Comparison of ENCODE assay signal across 1 cellular context in genomic region chr5:170907758-170908157, GRCh38.
TF ChIP-seq lines count a peak whose summit lies in the region.

No MANE protein-coding gene starts in this region.

TF ChIP-seq in GM12878, 131 proteins besides CTCF, POLR2A, EP300 and RAD21:
- no peak for TF ChIP-seq ZNF384 (IDR thresholded peaks at IDR 0.05; ENCODE audit: borderline replicate concordance, low read depth, low read length)
- no peak for TF ChIP-seq CEBPZ (IDR thresholded peaks at IDR 0.05; ENCODE audit: low read depth, low read length)
- peak; percentile 43; the same call in 1 of the 2 replicates for TF ChIP-seq MTA2 (IDR thresholded peaks at IDR 0.05; ENCODE audit: low read depth)
- TF ChIP-seq MYC (IDR thresholded peaks at IDR 0.05; ENCODE audit: insufficient read depth, insufficient read length, insufficient replicate concordance, low read length, severe bottlenecking): no peak
- TF ChIP-seq SREBF1 (IDR thresholded peaks at IDR 0.05; ENCODE audit: low read length): no peak
- TF ChIP-seq HDGF (IDR thresholded peaks at IDR 0.05): no peak
- no peak for TF ChIP-seq SUZ12 (IDR thresholded peaks at IDR 0.05; ENCODE audit: unreplicated experiment)
- TF ChIP-seq ATF7 (IDR thresholded peaks at IDR 0.05; ENCODE audit: low read depth): peak; percentile 62; the same call in 1 of the 2 replicates
- peak in 1 of 2 experiments; percentile 38; a peak in 1 of 4 replicates for TF ChIP-seq IKZF2 (IDR thresholded peaks at IDR 0.05)
- peak; percentile 32; the same call in 1 of the 2 replicates for TF ChIP-seq RUNX3 (IDR thresholded peaks at IDR 0.05; ENCODE audit: low read length)
TF ChIP-seq in GM12878: peak in this region for 4.
